In the genomic region with DNA sequence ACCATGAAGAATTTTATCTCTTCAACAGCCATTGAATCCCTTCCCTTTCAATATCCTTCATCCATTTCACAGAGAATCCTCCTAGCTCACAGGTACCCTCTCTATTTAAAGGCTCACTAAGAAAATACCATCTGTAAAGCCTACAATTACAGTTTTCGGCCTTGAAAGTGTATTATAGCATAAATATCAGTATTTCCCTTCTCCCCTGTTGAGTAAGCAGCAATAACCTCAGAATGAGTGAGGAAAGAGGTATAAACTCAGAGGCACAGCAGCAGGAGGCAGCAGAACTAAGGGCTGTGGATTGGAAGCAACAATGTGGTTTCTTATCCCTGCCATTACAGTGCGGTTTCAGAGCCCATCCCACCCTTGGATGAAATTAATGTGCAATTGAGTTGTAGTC, we compare ENCODE assay signal across 35 cellular contexts.
DNase-seq lines count a peak whose midpoint lies in the region; ATAC-seq and TF ChIP-seq lines count a peak whose summit lies in the region.
"Had no signal": no experiment of that assay in that cellular context is flagged by ENCODE, and none has a peak within 500 bp of the region (broad histone marks: within the 10 kb centered on the region; RNA-seq: fewer than 3 reads in every experiment).

No MANE protein-coding gene starts in this region.

- H3K36me3 Mint-ChIP-seq in osteocyte (ENCODE audit: unreplicated experiment): no peaks in the 10 kb centered on the region
- H3K36me3 Mint-ChIP-seq: CD14-positive monocyte; CD4-positive, alpha-beta memory T cell; CD4-positive, CD25-positive, alpha-beta regulatory T cell; CD8-positive, alpha-beta memory T cell; CD8-positive, alpha-beta T cell had no signal

- no peak overlapping the region for H3K4me2 ChIP-seq in neural cell (ENCODE audit: low read length)
- H3K4me2 ChIP-seq: A549; BLaER1; BLaER1 treated with 17β-estradiol and CSF1 and Interleukin-3, amounts not matched to agents 10 nM and 100 nM had no signal

- H3K27me3 ChIP-seq in neural cell (ENCODE audit: insufficient read depth, low read depth, low read length) (no peaks in the 10 kb centered on the region), prostate gland (replicated peaks; ENCODE audit: insufficient read depth) (no peaks in the 10 kb centered on the region)
- H3K27me3 ChIP-seq: BE2C; BLaER1; BLaER1 treated with 17β-estradiol and CSF1 and Interleukin-3, amounts not matched to agents 10 nM and 100 nM had no signal

- H3K27ac ChIP-seq in cingulate gyrus (ENCODE audit: low read depth, low read length): peak overlapping the region; percentile 20
- H3K27ac ChIP-seq in neural cell (ENCODE audit: low read length): no peak overlapping the region
- H3K27ac ChIP-seq in temporal lobe (ENCODE audit: low read depth, low read length): peak overlapping the region; percentile 56
- no peak overlapping the region for H3K27ac ChIP-seq in prostate gland
- H3K27ac ChIP-seq: 22Rv1; A549; BLaER1; BLaER1 treated with 17β-estradiol and CSF1 and Interleukin-3, amounts not matched to agents 10 nM and 100 nM; C4-2B had no signal

- H3K9me2 ChIP-seq in neural cell (ENCODE audit: insufficient read depth, low read length): no peaks in the 10 kb centered on the region

- intact Hi-C loops in prostate gland (cut with DNase I): no loop called here

- peaks cover 5% of the 10 kb centered on the region for H3K9me3 Mint-ChIP-seq in osteocyte (ENCODE audit: unreplicated experiment)

- H3K36me3 ChIP-seq in neural cell (ENCODE audit: insufficient read depth, low read length): no peaks in the 10 kb centered on the region
- no peaks in the 10 kb centered on the region for H3K36me3 ChIP-seq in prostate gland
- H3K36me3 ChIP-seq: BE2C; BLaER1; BLaER1 treated with 17β-estradiol and CSF1 and Interleukin-3, amounts not matched to agents 10 nM and 100 nM had no signal

- TF ChIP-seq EP300 in neural cell (conservative IDR thresholded peaks at IDR 0.05; ENCODE audit: poor library complexity, severe bottlenecking): no peak

- no peak for TF ChIP-seq POLR2A in prostate gland (IDR thresholded peaks at IDR 0.05)

- no peaks in the 10 kb centered on the region for H3K79me2 ChIP-seq in neural cell (replicated peaks; ENCODE audit: insufficient read depth, low read length)

- no peaks in the 10 kb centered on the region for H3K4me1 ChIP-seq in prostate gland (replicated peaks)
- H3K4me1 ChIP-seq: A549; BE2C; BLaER1; BLaER1 treated with 17β-estradiol and CSF1 and Interleukin-3, amounts not matched to agents 10 nM and 100 nM; Caco-2 had no signal

- no peak overlapping the region for H2AFZ ChIP-seq in neural cell (ENCODE audit: low read depth, low read length)

- no peaks in the 10 kb centered on the region for H3K4me1 Mint-ChIP-seq in osteocyte (ENCODE audit: unreplicated experiment)
- H3K4me1 Mint-ChIP-seq: B cell; CD14-positive monocyte; CD4-positive, alpha-beta memory T cell; CD4-positive, CD25-positive, alpha-beta regulatory T cell; CD8-positive, alpha-beta memory T cell had no signal

- no peak overlapping the region for H3K4me3 Mint-ChIP-seq in osteocyte (ENCODE audit: unreplicated experiment)
- H3K4me3 Mint-ChIP-seq: B cell; CD14-positive monocyte; CD4-positive, alpha-beta memory T cell; CD4-positive, alpha-beta T cell; CD4-positive, CD25-positive, alpha-beta regulatory T cell; CD8-positive, alpha-beta memory T cell; CD8-positive, alpha-beta T cell had no signal

- H3F3A ChIP-seq in neural cell (ENCODE audit: insufficient read depth, low read length, poor library complexity, severe bottlenecking): no peaks in the 10 kb centered on the region

- no peak overlapping the region for H3K9ac ChIP-seq in neural cell (ENCODE audit: low read length)
- H3K9ac ChIP-seq: BLaER1; BLaER1 treated with 17β-estradiol and CSF1 and Interleukin-3, amounts not matched to agents 10 nM and 100 nM had no signal

- no peak overlapping the region for H3K27ac Mint-ChIP-seq in osteocyte (ENCODE audit: unreplicated experiment)
- H3K27ac Mint-ChIP-seq: B cell; CD14-positive monocyte; CD4-positive, alpha-beta memory T cell; CD4-positive, alpha-beta T cell; CD4-positive, CD25-positive, alpha-beta regulatory T cell; CD8-positive, alpha-beta memory T cell; CD8-positive, alpha-beta T cell had no signal

- 86% methylated on average over 2 of the region's 2 CpGs for WGBS in prostate gland

- TF ChIP-seq RAD21 in neural cell (conservative IDR thresholded peaks at IDR 0.05): no peak

- H3K27me3 Mint-ChIP-seq in osteocyte (ENCODE audit: unreplicated experiment): no peaks in the 10 kb centered on the region
- H3K27me3 Mint-ChIP-seq: B cell; CD4-positive, CD25-positive, alpha-beta regulatory T cell had no signal

- no peaks in the 10 kb centered on the region for H4K20me1 ChIP-seq in neural cell (ENCODE audit: insufficient read depth)
- H4K20me1 ChIP-seq: BLaER1; BLaER1 treated with 17β-estradiol and CSF1 and Interleukin-3, amounts not matched to agents 10 nM and 100 nM had no signal

- TF ChIP-seq CTCF in neural cell (IDR thresholded peaks at IDR 0.05; ENCODE audit: poor library complexity, severe bottlenecking): peak; percentile 12
- TF ChIP-seq CTCF in osteocyte (IDR thresholded peaks at IDR 0.05): no peak
- no peak for TF ChIP-seq CTCF in prostate gland (IDR thresholded peaks at IDR 0.05)

- H3K9me3 ChIP-seq in neural cell (ENCODE audit: low read length) (no peaks in the 10 kb centered on the region), prostate gland (no peaks in the 10 kb centered on the region)
- H3K9me3 ChIP-seq: A549, BE2C, Caco-2 had no signal

- H3K4me3 ChIP-seq in neural cell (ENCODE audit: low read length): no peak overlapping the region
- no peak overlapping the region for H3K4me3 ChIP-seq in prostate gland
- H3K4me3 ChIP-seq: A549; BLaER1; BLaER1 treated with 17β-estradiol and CSF1 and Interleukin-3, amounts not matched to agents 10 nM and 100 nM had no signal

- ATAC-seq in HG02884 (IDR thresholded peaks at IDR 0.05; ENCODE audit: unreplicated experiment): no peak
- ATAC-seq: A549; CD8-positive, alpha-beta T cell had no signal

- DNase-seq in osteocyte (ENCODE audit: extremely low spot score, unreplicated experiment) (peak; percentile 38), prostate gland (ENCODE audit: low spot score) (no peak), NCI-H69 (lab: John Stamatoyannopoulos, UW) (no peak)
- DNase-seq in activated CD8-positive, alpha-beta memory T cell treated with anti-CD3 and anti-CD28 coated beads, Interleukin-2, amount 50 U/mL, for 48 hours: no peak
- DNase-seq: 8988T; ACHN; AML-193; BE2C; C1 segment of cervical spinal cord; Caco-2; Calu3; CD4-positive, alpha-beta memory T cell; CD4-positive, alpha-beta T cell; CD4-positive, CD25-positive, alpha-beta regulatory T cell; CD8-positive, alpha-beta memory T cell; CD8-positive, alpha-beta T cell; COR-L47; DMS 273 treated with DMSO at 0.1 percent for 48 hours; DMS153; DMS53; DMS79; DMS79 treated with DMSO at 0.1 percent for 48 hours; DND-41; EL had no signal

TF ChIP-seq in neural cell, 6 proteins besides CTCF, POLR2A, EP300 and RAD21:
- TF ChIP-seq POLR2AphosphoS5 (IDR thresholded peaks at IDR 0.05): peak; percentile 90
- no peak for TF ChIP-seq TAF1 (IDR thresholded peaks at IDR 0.05; ENCODE audit: low read depth)

Comparison
In these comparisons a context has a peak if more than half of its experiments do, and no peak if none do; other contexts are left out.
1. H3K27ac ChIP-seq: peak in cingulate gyrus (single experiment) and temporal lobe (single experiment); none in neural cell (single experiment) and prostate gland (0 of 2).